ENCODE assay signal across 8 cellular contexts in the genomic region with DNA sequence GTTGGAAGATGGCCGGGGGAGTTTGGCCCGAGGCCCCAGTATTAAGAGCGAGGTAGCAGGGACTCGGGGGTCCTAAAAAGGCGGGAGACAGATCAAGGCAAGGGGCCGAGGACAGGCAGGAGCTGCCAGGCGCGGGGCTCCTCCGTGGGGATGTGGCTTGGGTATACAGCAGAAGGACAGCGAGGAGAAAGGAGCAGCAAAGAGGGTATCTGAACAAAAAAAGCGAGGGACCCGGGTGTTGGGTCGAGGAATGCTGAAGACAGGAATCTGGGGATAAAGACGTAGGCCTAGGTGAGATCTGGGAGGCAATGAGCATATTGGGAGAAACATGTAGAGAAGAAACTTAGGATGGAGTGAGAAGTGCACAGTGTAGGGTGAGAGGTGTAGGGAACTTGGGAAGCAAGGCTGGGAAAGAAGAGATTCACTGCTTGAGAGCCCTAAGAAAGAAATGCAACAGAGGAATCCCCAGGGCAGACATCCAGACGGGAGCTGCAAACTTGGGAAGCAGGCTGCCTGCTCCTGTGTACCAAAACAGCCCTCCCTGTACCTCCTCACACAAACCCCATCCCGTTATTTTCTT. TPM values are rescaled to one million over a fixed set of nuclear protein-coding genes. Genes with fewer than 3 reads are reported as not detected.
DNase-seq lines count a peak whose midpoint lies in the region; ATAC-seq, FAIRE-seq and TF ChIP-seq lines count a peak whose summit lies in the region.

No MANE protein-coding gene starts in this region.

- TF ChIP-seq POLR2A in A549 (IDR thresholded peaks at IDR 0.05; ENCODE audit: low read length): no peak

- no peaks in the 10 kb centered on the region for H3K79me2 ChIP-seq in astrocyte (ENCODE audit: insufficient read depth, low read length)

- TF ChIP-seq EP300 in A549 (IDR thresholded peaks at IDR 0.05): no peak

- H3K9ac ChIP-seq in astrocyte (ENCODE audit: low read length) (peak overlapping the region; percentile 65), iPS-15b (ENCODE audit: low read depth, low read length) (peak overlapping the region; percentile 71), skeletal muscle tissue (ENCODE audit: low read depth in 1 of 3, low read length in 3 of 3) (peak overlapping the region; percentile 75 to 82 (median 76))

- H3K4me3 ChIP-seq in A549: peak overlapping the region; percentile 98
- H3K4me3 ChIP-seq in astrocyte (ENCODE audit: insufficient read depth, low read depth, low read length): peak overlapping the region; percentile 61
- peak overlapping the region; percentile 79 for H3K4me3 ChIP-seq in iPS-15b (ENCODE audit: low read depth, low read length)
- peak overlapping the region; percentile 79 to 97 (median 92) for H3K4me3 ChIP-seq in skeletal muscle tissue (ENCODE audit: low read length in 3 of 3)

- peak overlapping the region; percentile 97 for H3K4me2 ChIP-seq in A549
- H3K4me2 ChIP-seq in astrocyte (ENCODE audit: low read length): peak overlapping the region; percentile 95

- peak overlapping the region; percentile 84 for H3K4me3 Mint-ChIP-seq in astrocyte (ENCODE audit: unreplicated experiment)

- H3K27ac ChIP-seq in A549 (peak overlapping the region; percentile 98 to 99), astrocyte (ENCODE audit: low read depth, low read length) (peak overlapping the region; percentile 27), skeletal muscle tissue (ENCODE audit: low read depth, low read length) (peak overlapping the region; percentile 79)

- CTCF ChIA-PET in A549 (lab: Yijun Ruan, JAX): interaction anchor here (3.0 to 4.3 kb wide), 2 partner anchors 12 to 22 kb away, joined by 25 to 28 read pairs; partner anchors contain the start of gene SUOX
- CTCF ChIA-PET in GM10248 (lab: Yijun Ruan, JAX): interaction anchor here (2.2 to 13.2 kb wide), 3 partner anchors 11 to 39 kb away, joined by 7 to 114 read pairs (median 12); partner anchors contain the start of gene SUOX

- TF ChIP-seq CTCF in A549 (IDR thresholded peaks at IDR 0.05) (no peak), astrocyte (IDR thresholded peaks at IDR 0.05; ENCODE audit: insufficient read depth, low read depth, low read length) (no peak), GM10248 (IDR thresholded peaks at IDR 0.05; ENCODE audit: control extremely low read depth, extremely low read depth, low read depth, missing control alignments) (no peak)

- H3K27me3 ChIP-seq in astrocyte (ENCODE audit: insufficient read depth, low read length): no peaks in the 10 kb centered on the region
- no peaks in the 10 kb centered on the region for H3K27me3 ChIP-seq in iPS-15b (ENCODE audit: control insufficient read depth, insufficient read depth, low read length)
- no peaks in the 10 kb centered on the region for H3K27me3 ChIP-seq in skeletal muscle tissue (ENCODE audit: control insufficient read depth in 3 of 3, insufficient read depth in 3 of 3, low read length in 3 of 3)

- no peaks in the 10 kb centered on the region for H3K27me3 Mint-ChIP-seq in astrocyte (ENCODE audit: low read depth, unreplicated experiment)

- DNase-seq in A549 (ENCODE audit: low read depth in 1 of 2, low spot score in 1 of 2) (peak in 1 of 2 experiments; percentile 41), HTR-8/SVneo (ENCODE audit: insufficient read length, low spot score) (peak; percentile 33), astrocyte (ENCODE audit: low read depth) (no peak), GM10248 (ENCODE audit: extremely low spot score) (no peak)
- no peak for DNase-seq in activated CD4-positive, alpha-beta T cell treated with anti-CD3 and anti-CD28 coated beads, Interleukin-2, amount 50 U/mL, for 1 hour

- POLR2A ChIA-PET in A549 (lab: Yijun Ruan, JAX): interaction anchor here (1.5 kb wide), 1 partner anchor 34 kb away, joined by 8 read pairs; the partner anchor contains the start of gene RAB5B
- POLR2A ChIA-PET in GM10248 (lab: Yijun Ruan, JAX): interaction anchor here (1.2 kb wide), 1 partner anchor 11 kb away, joined by 5 read pairs; the partner anchor contains the start of gene SUOX

- no peaks in the 10 kb centered on the region for H3K9me3 ChIP-seq in A549
- H3K9me3 ChIP-seq in astrocyte (ENCODE audit: insufficient read depth, low read depth, low read length): no peaks in the 10 kb centered on the region
- H3K9me3 ChIP-seq in iPS-15b (ENCODE audit: control insufficient read depth, insufficient read depth, low read length): no peaks in the 10 kb centered on the region
- no peaks in the 10 kb centered on the region for H3K9me3 ChIP-seq in skeletal muscle tissue (ENCODE audit: control insufficient read depth in 3 of 3, low read length in 3 of 3)

- ATAC-seq in A549: peak; percentile 48 to 71
- peak; percentile 21 for ATAC-seq in GM18498 (IDR thresholded peaks at IDR 0.05; ENCODE audit: unreplicated experiment)

- no peak for TF ChIP-seq RAD21 in A549 (conservative IDR thresholded peaks at IDR 0.05 in 1 of 2, IDR thresholded peaks at IDR 0.05 in 1 of 2)

- no peaks in the 10 kb centered on the region for H4K20me1 ChIP-seq in astrocyte (ENCODE audit: insufficient read depth, low read length)

- H3K9me3 Mint-ChIP-seq in astrocyte (ENCODE audit: unreplicated experiment): no peaks in the 10 kb centered on the region

- H2AFZ ChIP-seq in astrocyte (ENCODE audit: low read depth, low read length): peak overlapping the region; percentile 65

- H3K36me3 ChIP-seq in astrocyte (ENCODE audit: insufficient read depth, low read length) (peaks cover 2% of the 10 kb centered on the region), iPS-15b (ENCODE audit: control insufficient read depth, insufficient read depth, low read length) (peaks cover 14% of the 10 kb centered on the region), skeletal muscle tissue (ENCODE audit: control insufficient read depth in 3 of 3, insufficient read depth in 3 of 3, low read length in 3 of 3) (peaks cover 13 to 25% (median 16%) of the 10 kb centered on the region in 3 donors)

- H3K4me1 Mint-ChIP-seq in astrocyte (ENCODE audit: low read depth, unreplicated experiment): peaks cover 16% of the 10 kb centered on the region

- H3K36me3 Mint-ChIP-seq in astrocyte (ENCODE audit: low read depth, unreplicated experiment): peaks cover 14% of the 10 kb centered on the region

- H3K27ac Mint-ChIP-seq in astrocyte (ENCODE audit: unreplicated experiment): no peak overlapping the region

- FAIRE-seq in A549 (lab: Jason Lieb, UNC) (no peak), HTR-8/SVneo (lab: Jason Lieb, UNC) (no peak), astrocyte (lab: Jason Lieb, UNC) (no peak)

- 26% methylated on average over 16 of the region's 16 CpGs for WGBS in A549 (ENCODE audit: missing lambda C conversion rate)

- H3K4me1 ChIP-seq in A549 (peaks cover 6% of the 10 kb centered on the region; the same call in 2 of the 3 replicates), astrocyte (ENCODE audit: insufficient read depth, low read length) (no peaks in the 10 kb centered on the region), iPS-15b (ENCODE audit: control insufficient read depth, insufficient read depth, low read length) (no peaks in the 10 kb centered on the region), skeletal muscle tissue (ENCODE audit: control insufficient read depth in 3 of 3, insufficient read depth in 3 of 3, low read length in 3 of 3) (peaks cover 2 to 9% (median 5%) of the 10 kb centered on the region in 3 donors)

TF ChIP-seq in A549, 52 proteins besides CTCF, POLR2A, EP300 and RAD21 (continues in another document):
- TF ChIP-seq, protein P1, sequence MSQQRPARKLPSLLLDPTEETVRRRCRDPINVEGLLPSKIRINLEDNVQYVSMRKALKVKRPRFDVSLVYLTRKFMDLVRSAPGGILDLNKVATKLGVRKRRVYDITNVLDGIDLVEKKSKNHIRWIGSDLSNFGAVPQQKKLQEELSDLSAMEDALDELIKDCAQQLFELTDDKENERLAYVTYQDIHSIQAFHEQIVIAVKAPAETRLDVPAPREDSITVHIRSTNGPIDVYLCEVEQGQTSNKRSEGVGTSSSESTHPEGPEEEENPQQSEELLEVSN (IDR thresholded peaks at IDR 0.05; ENCODE audit: borderline replicate concordance, low read depth): 0 out of 2 replicates have a peak, but pooled peaks have one; percentile 44
- no peak for TF ChIP-seq HOXB5 (CRISPR knock-in tag; IDR thresholded peaks at IDR 0.05)

RNA-seq across cellular contexts. Expression of gene SUOX, which starts 10.9 kb away (rescaled TPM):
- 15.6 and 22.2 TPM in 2 replicates for polyA plus RNA-seq in A549 (2011; rRNA removed)
- polyA plus RNA-seq in A549 (2012; cell fraction: cytosol; rRNA removed): 15.6 and 18.6 TPM in 2 replicates
- polyA plus RNA-seq in A549 (2012; cell fraction: nucleus; rRNA removed): 28.5 and 29.2 TPM in 2 replicates
- 10.8 to 13.6 TPM (median 13.5 TPM) in 3 replicates for polyA plus RNA-seq in A549 (2017; fragmentation: RNase III; extraction: RNeasy Plus Mini Kit Qiagen cat#74134 plus additional on column Dnase treatment)
- polyA minus RNA-seq in A549 (2011; rRNA and poly(A)+ RNA removed): 32.4 and 44.1 TPM in 2 replicates
- 13.6 and 14.3 TPM in 2 replicates for total RNA-seq in astrocyte
- total RNA-seq in skeletal muscle tissue: 7.8 TPM

RNA-seq across cellular contexts. Expression of gene IKZF4, which starts 12.9 kb away (rescaled TPM):
- polyA plus RNA-seq in A549 (2011; rRNA removed) (2.0 and 2.9 TPM in 2 replicates), A549 (2017; fragmentation: RNase III; extraction: RNeasy Plus Mini Kit Qiagen cat#74134 plus additional on column Dnase treatment) (1.5 to 2.4 TPM (median 2.0 TPM) in 3 replicates)
- polyA plus RNA-seq in A549 (2012; cell fraction: cytosol; rRNA removed): 2.9 and 4.6 TPM in 2 replicates
- 7.2 and 7.9 TPM in 2 replicates for polyA plus RNA-seq in A549 (2012; cell fraction: nucleus; rRNA removed)
- polyA minus RNA-seq in A549 (2011; rRNA and poly(A)+ RNA removed): 3.6 and 5.0 TPM in 2 replicates
- total RNA-seq in astrocyte (5.6 and 6.9 TPM in 2 replicates), skeletal muscle tissue (1.6 TPM)

RNA-seq across cellular contexts. Expression of gene RPS26, which starts 33.7 kb away (rescaled TPM):
- polyA plus RNA-seq in A549 (2011; rRNA removed): 513 and 524 TPM in 2 replicates
- 867 and 1,221 TPM in 2 replicates for polyA plus RNA-seq in A549 (2012; cell fraction: cytosol; rRNA removed)
- 710 and 1,109 TPM in 2 replicates for polyA plus RNA-seq in A549 (2012; cell fraction: nucleus; rRNA removed)
- 677 to 831 TPM (median 779 TPM) in 3 replicates for polyA plus RNA-seq in A549 (2017; fragmentation: RNase III; extraction: RNeasy Plus Mini Kit Qiagen cat#74134 plus additional on column Dnase treatment)
- polyA minus RNA-seq in A549 (2011; rRNA and poly(A)+ RNA removed): 218 and 364 TPM in 2 replicates
- 39.4 and 45.9 TPM in 2 replicates for total RNA-seq in astrocyte
- total RNA-seq in skeletal muscle tissue: 36.5 TPM

RNA-seq across cellular contexts. Expression of gene RAB5B, which starts 34.1 kb away (rescaled TPM):
- polyA plus RNA-seq in A549 (2011; rRNA removed) (90.4 and 93.7 TPM in 2 replicates), A549 (2017; fragmentation: RNase III; extraction: RNeasy Plus Mini Kit Qiagen cat#74134 plus additional on column Dnase treatment) (27.7 to 37.2 TPM (median 36.3 TPM) in 3 replicates)
- polyA plus RNA-seq in A549 (2012; cell fraction: cytosol; rRNA removed): 27.6 and 37.7 TPM in 2 replicates
- 14.7 and 20.9 TPM in 2 replicates for polyA plus RNA-seq in A549 (2012; cell fraction: nucleus; rRNA removed)
- 68.1 and 80.7 TPM in 2 replicates for polyA minus RNA-seq in A549 (2011; rRNA and poly(A)+ RNA removed)
- total RNA-seq in astrocyte (110 and 127 TPM in 2 replicates), skeletal muscle tissue (34.4 TPM)

RNA-seq across cellular contexts. Expression of gene CDK2, which starts 41.4 kb away (rescaled TPM):
- polyA plus RNA-seq in A549 (2011; rRNA removed) (51.0 and 86.3 TPM in 2 replicates), A549 (2017; fragmentation: RNase III; extraction: RNeasy Plus Mini Kit Qiagen cat#74134 plus additional on column Dnase treatment) (41.5 to 53.8 TPM (median 48.3 TPM) in 3 replicates)
- 93.1 and 110 TPM in 2 replicates for polyA plus RNA-seq in A549 (2012; cell fraction: cytosol; rRNA removed)
- polyA plus RNA-seq in A549 (2012; cell fraction: nucleus; rRNA removed): 72.1 and 82.3 TPM in 2 replicates
- 72.7 and 78.5 TPM in 2 replicates for polyA minus RNA-seq in A549 (2011; rRNA and poly(A)+ RNA removed)
- total RNA-seq in astrocyte (37.8 and 44.3 TPM in 2 replicates), skeletal muscle tissue (9.4 TPM)

Comparison
In these comparisons a context has a peak if more than half of its experiments do, and no peak if none do; other contexts are left out.
1. H3K27ac ChIP-seq: peak in every context shown above with its lines; median percentile 98 in A549; 79 in skeletal muscle tissue; 27 in astrocyte.